ENCODE assay signal across 1 cellular context in the genomic region with DNA sequence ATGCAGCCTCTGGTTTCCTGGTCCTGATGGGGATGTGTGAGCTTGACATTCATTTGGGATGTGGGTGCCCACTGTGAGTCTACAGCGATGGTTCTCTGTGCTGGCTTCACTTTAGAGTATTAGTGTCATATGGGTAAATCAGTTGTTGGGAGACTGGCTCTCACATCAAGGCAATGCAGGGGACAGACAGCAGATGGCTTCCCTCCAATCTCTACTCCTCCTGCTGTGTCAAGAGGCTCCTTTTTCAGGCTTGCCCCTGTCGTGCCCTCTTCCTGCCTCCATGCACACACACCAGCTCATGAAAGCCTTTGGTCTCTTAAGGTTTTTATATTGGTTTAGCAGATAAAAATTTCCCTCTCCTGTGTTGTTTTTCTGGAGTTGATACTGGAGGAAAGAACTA.
TF ChIP-seq lines count a peak whose summit lies in the region.

No MANE protein-coding gene starts in this region.

TF ChIP-seq in GM23338, 12 proteins besides CTCF, POLR2A, EP300 and RAD21 (continued from another document):
- no peak for TF ChIP-seq JUNB (IDR thresholded peaks at IDR 0.05; ENCODE audit: unreplicated experiment)
- TF ChIP-seq EZH2 (IDR thresholded peaks at IDR 0.05; ENCODE audit: low read depth, unreplicated experiment), result no peak
- no peak for TF ChIP-seq POLR2AphosphoS5 (IDR thresholded peaks at IDR 0.05; ENCODE audit: low read depth)
